ENCODE assay signal across 8 cellular contexts in genomic region chr6:106085687-106085983, GRCh38. TPM values are rescaled to one million over a fixed set of nuclear protein-coding genes. Genes with fewer than 3 reads are reported as not detected.
DNase-seq lines count a peak whose midpoint lies in the region; ATAC-seq, FAIRE-seq and TF ChIP-seq lines count a peak whose summit lies in the region.

No MANE protein-coding gene starts in this region.

- no peak for TF ChIP-seq EP300 in H1 (IDR thresholded peaks at IDR 0.05; ENCODE audit: borderline replicate concordance in 1 of 2, low read depth in 2 of 2, low read length in 2 of 2)

- H2BK12ac ChIP-seq in H1 (ENCODE audit: low read depth, low read length), result no peak overlapping the region

- no peaks in the 10 kb centered on the region for H3K27me3 ChIP-seq in CD4-positive, CD25-positive, alpha-beta regulatory T cell (ENCODE audit: control insufficient read depth, insufficient read depth, low read length)
- H3K27me3 ChIP-seq in H1 (replicated peaks in 1 of 4; ENCODE audit: control insufficient read depth in 3 of 4, extremely low read depth in 1 of 4, insufficient read depth in 3 of 4, low read length in 3 of 4), result peaks cover 0 to 20% (median 3%) of the 10 kb centered on the region in 4 experiments; a peak in 3 of 7 replicates
- no peaks in the 10 kb centered on the region for H3K27me3 ChIP-seq in neutrophil

- no peak for DNase-seq in CD4-positive, CD25-positive, alpha-beta regulatory T cell
- DNase-seq in NB4 (ENCODE audit: low read depth) (no peak), H1 (ENCODE audit: low read depth in 1 of 2, low spot score in 2 of 2) (no peak), dermis blood vessel endothelial cell (no peak), NCI-H774 (lab: John Stamatoyannopoulos, UW) (no peak), NCI-H187 treated with DMSO at 0.1 percent for 48 hours (lab: John Stamatoyannopoulos, UW) (no peak)

- CTCF ChIA-PET in H1 (lab: Charles Lee; ENCODE audit: partially characterized antibody), result interaction anchor here (0.6 to 2.8 kb wide), 15 partner anchors 9 to 245 kb away, joined by 3 to 18 read pairs (median 4); no protein-coding TSS in a partner anchor

- TF ChIP-seq RAD21 in H1 (IDR thresholded peaks at IDR 0.05 in 1 of 2, conservative IDR thresholded peaks at IDR 0.05 in 1 of 2; ENCODE audit: low read depth in 2 of 2, low read length in 2 of 2), result no peak

- no peak overlapping the region for H2BK15ac ChIP-seq in H1 (ENCODE audit: low read length)

- H3K27ac ChIP-seq in CD4-positive, CD25-positive, alpha-beta regulatory T cell (ENCODE audit: insufficient read depth, low read length, poor library complexity, severe bottlenecking), result peak overlapping the region; percentile 72
- no peak overlapping the region for H3K27ac ChIP-seq in H1 (ENCODE audit: low read depth, low read length)
- peak overlapping the region; percentile 90 for H3K27ac ChIP-seq in neutrophil

- no peak for ATAC-seq in CD4-positive, CD25-positive, alpha-beta regulatory T cell (ENCODE audit: low read depth in 2 of 2)
- ATAC-seq in GM21447 (IDR thresholded peaks at IDR 0.05; ENCODE audit: unreplicated experiment), result no peak

- no peak overlapping the region for H2BK5ac ChIP-seq in H1 (ENCODE audit: low read depth, low read length)

- no peak overlapping the region for H3K56ac ChIP-seq in H1 (replicated peaks; ENCODE audit: insufficient read length, low read depth, low read length)

- H3K79me2 ChIP-seq in H1 (ENCODE audit: control insufficient read depth in 1 of 2, insufficient read depth in 2 of 2, low read length in 2 of 2), result no peaks in the 10 kb centered on the region

- H3K23me2 ChIP-seq in H1 (ENCODE audit: low read depth, low read length), result peaks cover 8% of the 10 kb centered on the region; the same call in 1 of the 2 replicates

- peak overlapping the region; percentile 93 to 94 (median 94) for H3K4me3 Mint-ChIP-seq in CD4-positive, CD25-positive, alpha-beta regulatory T cell

- no peaks in the 10 kb centered on the region for H3K79me1 ChIP-seq in H1 (ENCODE audit: low read depth, low read length)

- no peak overlapping the region for H3K23ac ChIP-seq in H1 (ENCODE audit: insufficient read length)

- H3K4me2 ChIP-seq in H1 (ENCODE audit: insufficient read depth in 1 of 2, low read depth in 2 of 2, low read length in 2 of 2), result peak overlapping the region; percentile 64 to 94

- no peak overlapping the region for H4K91ac ChIP-seq in H1 (replicated peaks; ENCODE audit: insufficient read length, low read length)

- H3K36me3 Mint-ChIP-seq in CD4-positive, CD25-positive, alpha-beta regulatory T cell, result peaks cover 8% of the 10 kb centered on the region

- peaks cover 34 to 81% (median 62%) of the 10 kb centered on the region in 4 donors for H3K4me1 Mint-ChIP-seq in CD4-positive, CD25-positive, alpha-beta regulatory T cell

- no peak overlapping the region for H2BK20ac ChIP-seq in H1 (ENCODE audit: low read length)

- no peaks in the 10 kb centered on the region for H3K36me3 ChIP-seq in CD4-positive, CD25-positive, alpha-beta regulatory T cell (ENCODE audit: control insufficient read depth, insufficient read depth, low read length)
- H3K36me3 ChIP-seq in H1 (ENCODE audit: control insufficient read depth in 2 of 4, insufficient read depth in 4 of 4, low read length in 3 of 4) (no peaks in the 10 kb centered on the region), neutrophil (peaks cover 10% of the 10 kb centered on the region)

- POLR2A ChIA-PET in H1 (lab: Charles Lee; ENCODE audit: partially characterized antibody), result no interaction called here

- no peaks in the 10 kb centered on the region for H4K20me1 ChIP-seq in H1 (replicated peaks in 1 of 2; ENCODE audit: control insufficient read depth in 1 of 2, insufficient read depth in 2 of 2, low read length in 2 of 2)

- no peak for TF ChIP-seq CTCF in NB4 (IDR thresholded peaks at IDR 0.05; ENCODE audit: low read depth, low read length)
- no peak for TF ChIP-seq CTCF in H1 (IDR thresholded peaks at IDR 0.05; ENCODE audit: control extremely low read depth in 1 of 3, insufficient read depth in 1 of 3, low read depth in 1 of 3, low read length in 3 of 3)
- no peak for TF ChIP-seq CTCF in neutrophil (IDR thresholded peaks at IDR 0.05)

- no peaks in the 10 kb centered on the region for H3K9me3 ChIP-seq in CD4-positive, CD25-positive, alpha-beta regulatory T cell (ENCODE audit: control insufficient read depth in 2 of 2, low read length in 2 of 2)
- no peaks in the 10 kb centered on the region for H3K9me3 ChIP-seq in H1 (ENCODE audit: insufficient read depth in 2 of 2, low read depth in 1 of 2, low read length in 1 of 2)
- no peaks in the 10 kb centered on the region for H3K9me3 ChIP-seq in neutrophil

- H3K9ac ChIP-seq in H1 (replicated peaks in 1 of 4; ENCODE audit: extremely low read depth in 1 of 4, low read depth in 3 of 4, low read length in 3 of 4), result no peak overlapping the region

- H2BK120ac ChIP-seq in H1 (replicated peaks; ENCODE audit: low read depth, low read length), result no peak overlapping the region

- H3K9me3 Mint-ChIP-seq in CD4-positive, CD25-positive, alpha-beta regulatory T cell, result peaks cover 0 to 2% (median 0%) of the 10 kb centered on the region in 7 donors

- H3K4me3 ChIP-seq in CD4-positive, CD25-positive, alpha-beta regulatory T cell (ENCODE audit: low read depth, low read length), result peak overlapping the region; percentile 94
- peak overlapping the region; percentile 60 for H3K4me3 ChIP-seq in NB4 (ENCODE audit: low read depth, low read length)
- H3K4me3 ChIP-seq in H1 (ENCODE audit: extremely low read depth in 1 of 4, insufficient read depth in 2 of 4, low read depth in 3 of 4, low read length in 4 of 4), result peak overlapping the region; percentile 42 to 68 (median 65); a peak in 7 of 8 replicates
- peak overlapping the region; percentile 75 to 76 for H3K4me3 ChIP-seq in neutrophil (ENCODE audit: low read depth in 1 of 2, low read length in 1 of 2)

- H2AFZ ChIP-seq in H1 (ENCODE audit: low read length), result peak overlapping the region; percentile 94

- no peak overlapping the region for H4K8ac ChIP-seq in H1 (ENCODE audit: extremely low read depth, insufficient read depth, low read length)

- H3K4ac ChIP-seq in H1 (replicated peaks; ENCODE audit: insufficient read length, low read depth, low read length), result no peak overlapping the region

- H2AK5ac ChIP-seq in H1 (ENCODE audit: low read depth, low read length), result no peak overlapping the region

- WGBS in H1 (ENCODE audit: extremely low coverage in 1 of 2, insufficient coverage in 1 of 2, insufficient read length in 1 of 2, insufficient replicate concordance in 2 of 2, low coverage in 1 of 2, low lambda C conversion rate in 2 of 2, missing lambda C conversion rate in 1 of 2), 2 experiments, result 2% methylated on average over 5 of the region's 6 CpGs; no CpG with 5 or more reads in 1 of the 2 experiments

- TF ChIP-seq POLR2A in NB4 (IDR thresholded peaks at IDR 0.05; ENCODE audit: extremely low read depth, insufficient read length) (no peak), H1 (IDR thresholded peaks at IDR 0.05; ENCODE audit: control extremely low read depth in 1 of 2, low read depth in 2 of 2, low read length in 2 of 2) (no peak)

- H3K14ac ChIP-seq in H1 (ENCODE audit: insufficient read length), result no peak overlapping the region

- no peak overlapping the region for H3K18ac ChIP-seq in H1 (ENCODE audit: extremely low read depth, low read length)

- peaks cover 4% of the 10 kb centered on the region for H3K27me3 Mint-ChIP-seq in CD4-positive, CD25-positive, alpha-beta regulatory T cell

- H3K27ac Mint-ChIP-seq in CD4-positive, CD25-positive, alpha-beta regulatory T cell, result peak overlapping the region; percentile 86 to 93 (median 88)

- no peak for FAIRE-seq in H1 (lab: Jason Lieb, UNC)

- H4K5ac ChIP-seq in H1 (ENCODE audit: insufficient read length, low read depth, low read length), result no peak overlapping the region

- H3K4me1 ChIP-seq in CD4-positive, CD25-positive, alpha-beta regulatory T cell (ENCODE audit: control insufficient read depth, insufficient read depth, low read length, poor library complexity, severe bottlenecking), result peaks cover 69% of the 10 kb centered on the region
- H3K4me1 ChIP-seq in H1 (replicated peaks in 1 of 4; ENCODE audit: control insufficient read depth in 3 of 4, insufficient read depth in 4 of 4, low read length in 3 of 4), result peaks cover 6 to 16% (median 11%) of the 10 kb centered on the region in 4 experiments; a peak in 6 of 7 replicates
- H3K4me1 ChIP-seq in neutrophil (ENCODE audit: control insufficient read depth in 1 of 2, insufficient read depth in 1 of 2, low read depth in 1 of 2, low read length in 1 of 2), result peaks cover 49 to 51% of the 10 kb centered on the region in 2 experiments

TF ChIP-seq in H1, 55 proteins besides CTCF, POLR2A, EP300 and RAD21 (continues in another document):
- TF ChIP-seq BRCA1 (IDR thresholded peaks at IDR 0.05; ENCODE audit: low read depth, low read length), result no peak
- TF ChIP-seq CHD2 (IDR thresholded peaks at IDR 0.05; ENCODE audit: low read length), result no peak
- no peak for TF ChIP-seq POLR2AphosphoS5 (IDR thresholded peaks at IDR 0.05; ENCODE audit: low read depth, low read length)
- no peak for TF ChIP-seq CBX5 (IDR thresholded peaks at IDR 0.05; ENCODE audit: low read depth, low read length)
- no peak for TF ChIP-seq TCF12 (IDR thresholded peaks at IDR 0.05; ENCODE audit: low read depth, low read length)
- no peak for TF ChIP-seq ATF2 (IDR thresholded peaks at IDR 0.05; ENCODE audit: low read length)

RNA-seq across cellular contexts. Expression of gene PRDM1, which starts 0.5 kb away (rescaled TPM):
- total RNA-seq in CD4-positive, CD25-positive, alpha-beta regulatory T cell, result 327 TPM
- 10 to 100 TPM; 48.6 to 71.6 (median 64.7) TPM for polyA plus RNA-seq in CD4-positive, CD25-positive, alpha-beta regulatory T cell
- total RNA-seq in H1 (2021; fragmentation: NEBNext Ultra II Directional; extraction: Animal tissue kit (Norgen Biotek cat#: 25700)), result 0.74 and 1.1 TPM in 2 replicates
- 0.17 and 0.21 TPM in 2 replicates for polyA plus RNA-seq in H1 (2011; rRNA removed)
- polyA plus RNA-seq in H1 (2011; cell fraction: cytosol; rRNA removed), result 0.10 TPM
- 0.31 TPM for polyA plus RNA-seq in H1 (2011; cell fraction: nucleus; rRNA removed)
- 0.29 to 0.72 TPM (median 0.37 TPM) in 4 replicates for polyA plus RNA-seq in H1 (2012, experiment 1 of 2)
- polyA plus RNA-seq in H1 (2012, experiment 2 of 2), result 0.35 TPM
- 0.45 TPM for polyA plus RNA-seq in H1 (2013, experiment 1 of 2)
- polyA plus RNA-seq in H1 (2013, experiment 2 of 2), result 0.39 TPM
- polyA minus RNA-seq in H1 (2011; rRNA and poly(A)+ RNA removed), result 0.35 and 2.6 TPM in 2 replicates
- not detected for polyA minus RNA-seq in H1 (2011; cell fraction: cytosol; rRNA and poly(A)+ RNA removed)
- 0.40 TPM for polyA minus RNA-seq in H1 (2011; cell fraction: nucleus; rRNA and poly(A)+ RNA removed)
- 1.4 and 9.5 TPM in 2 replicates for total RNA-seq in dermis blood vessel endothelial cell

Comparison
In these comparisons a context has a peak if more than half of its experiments do, and no peak if none do; other contexts are left out.
1. RNA of gene PRDM1, which starts 0.5 kb away (total RNA-seq): 327 TPM in CD4-positive, CD25-positive, alpha-beta regulatory T cell (single experiment); 1.4 to 9.5 TPM in dermis blood vessel endothelial cell and 0.74 to 1.1 TPM in H1; every median in the first group is over 10 times any median in the second.
2. Peak in every context shown above with its lines, with median percentiles within 50 percentile points of each other: H3K4me3 ChIP-seq.